ENCODE assay signal across 8 cellular contexts in genomic region chr9:114501786-114502682, GRCh38. TPM values are rescaled to one million over a fixed set of nuclear protein-coding genes. Genes with fewer than 3 reads are reported as not detected.
A peak's percentile ranks its signal among the peaks of the same experiment; 100 is the strongest.
DNase-seq lines count a peak whose midpoint lies in the region; ATAC-seq, FAIRE-seq and TF ChIP-seq lines count a peak whose summit lies in the region.

No MANE protein-coding gene starts in this region.

- H3K27me3 ChIP-seq in HUES6 (ENCODE audit: control insufficient read depth, insufficient read depth, low read length) (peaks cover 21% of the 10 kb centered on the region), astrocyte (ENCODE audit: insufficient read depth, low read length) (peaks cover 17% of the 10 kb centered on the region), mesenchymal stem cell (ENCODE audit: control insufficient read depth in 1 of 2, insufficient read depth in 1 of 2, low read length in 2 of 2) (peaks cover 8 to 9% of the 10 kb centered on the region in 2 experiments)

- no peak overlapping the region for H2BK5ac ChIP-seq in mesenchymal stem cell (ENCODE audit: low read depth, low read length, poor library complexity, severe bottlenecking)

- H3K4me3 Mint-ChIP-seq in astrocyte (ENCODE audit: unreplicated experiment), result peak overlapping the region; percentile 61

- H3K36me3 ChIP-seq in HUES6 (ENCODE audit: control insufficient read depth, insufficient read depth, low read length) (no peaks in the 10 kb centered on the region), astrocyte (ENCODE audit: insufficient read depth, low read length) (no peaks in the 10 kb centered on the region), mesenchymal stem cell (ENCODE audit: control insufficient read depth in 1 of 2, insufficient read depth in 2 of 2, low read depth in 1 of 2, low read length in 2 of 2) (no peaks in the 10 kb centered on the region)

- no peaks in the 10 kb centered on the region for H3K79me2 ChIP-seq in astrocyte (ENCODE audit: insufficient read depth, low read length)

- H3K27me3 Mint-ChIP-seq in astrocyte (ENCODE audit: low read depth, unreplicated experiment), result peaks cover 3% of the 10 kb centered on the region

- H4K91ac ChIP-seq in mesenchymal stem cell (ENCODE audit: low read length), result no peak overlapping the region

- H3K4me2 ChIP-seq in astrocyte (ENCODE audit: low read length) (peak overlapping the region; percentile 78), mesenchymal stem cell (ENCODE audit: low read length, poor library complexity, severe bottlenecking) (peak overlapping the region; percentile 76)

- peak overlapping the region; percentile 35 to 61 for H3K18ac ChIP-seq in mesenchymal stem cell (ENCODE audit: low read depth in 1 of 2, low read length in 2 of 2)

- no peak overlapping the region for H3K4ac ChIP-seq in mesenchymal stem cell (ENCODE audit: low read depth in 1 of 2, low read length in 2 of 2)

- H3K9me3 Mint-ChIP-seq in astrocyte (ENCODE audit: unreplicated experiment), result no peaks in the 10 kb centered on the region

- 22% methylated on average over 12 of the region's 12 CpGs for WGBS in mesenchymal stem cell

- ATAC-seq in HG03565 (IDR thresholded peaks at IDR 0.05; ENCODE audit: unreplicated experiment), result no peak

- H2BK120ac ChIP-seq in mesenchymal stem cell (ENCODE audit: low read depth, low read length), result no peak overlapping the region

- no peak for FAIRE-seq in astrocyte (lab: Jason Lieb, UNC)

- H3K14ac ChIP-seq in mesenchymal stem cell (ENCODE audit: low read length in 2 of 2), result no peak overlapping the region

- H3K9ac ChIP-seq in HUES6 (ENCODE audit: low read length) (peak overlapping the region; percentile 40), astrocyte (ENCODE audit: low read length) (peak overlapping the region; percentile 47), mesenchymal stem cell (ENCODE audit: low read length) (peak overlapping the region; percentile 22)

- peaks cover 20% of the 10 kb centered on the region for H3K4me1 Mint-ChIP-seq in astrocyte (ENCODE audit: low read depth, unreplicated experiment)

- H4K20me1 ChIP-seq in astrocyte (ENCODE audit: insufficient read depth, low read length), result peaks cover 4% of the 10 kb centered on the region

- H3K4me1 ChIP-seq in HUES6 (ENCODE audit: control insufficient read depth, insufficient read depth, low read length), result peaks cover 33% of the 10 kb centered on the region
- peaks cover 22% of the 10 kb centered on the region for H3K4me1 ChIP-seq in astrocyte (ENCODE audit: insufficient read depth, low read length)
- H3K4me1 ChIP-seq in mesenchymal stem cell (ENCODE audit: control insufficient read depth, insufficient read depth, low read depth, low read length), result peaks cover 20% of the 10 kb centered on the region

- peak overlapping the region; percentile 33; the same call in 1 of the 2 replicates for H3K27ac ChIP-seq in HUES6 (ENCODE audit: low read depth, low read length)
- H3K27ac ChIP-seq in astrocyte (ENCODE audit: low read depth, low read length), result peak overlapping the region; percentile 14
- H3K27ac ChIP-seq in mesenchymal stem cell (ENCODE audit: low read length, poor library complexity, severe bottlenecking), result peak overlapping the region; percentile 77

- H4K8ac ChIP-seq in mesenchymal stem cell (ENCODE audit: low read length), result peak overlapping the region; percentile 45

- H3K36me3 Mint-ChIP-seq in astrocyte (ENCODE audit: low read depth, unreplicated experiment), result no peaks in the 10 kb centered on the region

- H2AK5ac ChIP-seq in mesenchymal stem cell (ENCODE audit: low read length, severe bottlenecking), result no peak overlapping the region

- peak overlapping the region; percentile 72 for H3K27ac Mint-ChIP-seq in astrocyte (ENCODE audit: unreplicated experiment)

- DNase-seq in AG10803 (ENCODE audit: low read depth) (peak; percentile 18), astrocyte (ENCODE audit: low read depth) (peak; percentile 66), mesenchymal stem cell (peak; percentile 93), SKM-1 (lab: John Stamatoyannopoulos, UW; ENCODE audit: unreplicated experiment) (no peak), GM19240 (ENCODE audit: insufficient read length, low spot score) (no peak)
- no peak for DNase-seq in activated effector memory CD4-positive, alpha-beta T cell treated with anti-CD3 and anti-CD28 coated beads, Interleukin-2, amount 50 U/mL, for 16 hours

- no peak for TF ChIP-seq CTCF in AG10803 (conservative IDR thresholded peaks at IDR 0.05; ENCODE audit: low read length)
- TF ChIP-seq CTCF in astrocyte (IDR thresholded peaks at IDR 0.05; ENCODE audit: insufficient read depth, low read depth, low read length), result no peak

- peak overlapping the region; percentile 74 for H2AFZ ChIP-seq in astrocyte (ENCODE audit: low read depth, low read length)
- H2AFZ ChIP-seq in mesenchymal stem cell (ENCODE audit: low read depth, low read length), result no peak overlapping the region

- peaks cover 21% of the 10 kb centered on the region for H3K79me1 ChIP-seq in mesenchymal stem cell (replicated peaks; ENCODE audit: low read length, poor library complexity, severe bottlenecking)

- H3K23ac ChIP-seq in mesenchymal stem cell (ENCODE audit: low read length in 2 of 2), result no peak overlapping the region

- no peak overlapping the region for H3K4me3 ChIP-seq in AG10803 (ENCODE audit: low read length)
- H3K4me3 ChIP-seq in HUES6 (ENCODE audit: low read depth, low read length), result peak overlapping the region; percentile 36
- H3K4me3 ChIP-seq in astrocyte (ENCODE audit: insufficient read depth, low read depth, low read length), result peak overlapping the region; percentile 30
- peak overlapping the region in 1 of 2 experiments; percentile 14 for H3K4me3 ChIP-seq in mesenchymal stem cell (ENCODE audit: insufficient read depth in 1 of 2, low read depth in 1 of 2, low read length in 2 of 2)

- H2BK12ac ChIP-seq in mesenchymal stem cell (ENCODE audit: low read length in 2 of 2), result peak overlapping the region in 1 of 2 experiments; percentile 37

- H3K9me3 ChIP-seq in HUES6 (ENCODE audit: control insufficient read depth, insufficient read depth, low read depth, low read length) (no peaks in the 10 kb centered on the region), astrocyte (ENCODE audit: insufficient read depth, low read depth, low read length) (no peaks in the 10 kb centered on the region), mesenchymal stem cell (ENCODE audit: control insufficient read depth, low read length) (no peaks in the 10 kb centered on the region)

- no peak overlapping the region for H2BK15ac ChIP-seq in mesenchymal stem cell (ENCODE audit: low read depth, poor library complexity, severe bottlenecking)

RNA-seq across cellular contexts. Expression of gene WHRN, which starts 3.2 kb away (rescaled TPM):
- total RNA-seq in astrocyte, result 9.4 and 10.2 TPM in 2 replicates
- 4.0 TPM for polyA plus RNA-seq in mesenchymal stem cell (2013, experiment 1 of 2)
- 3.5 TPM for polyA plus RNA-seq in mesenchymal stem cell (2013, experiment 2 of 2)

Comparison
In these comparisons a context has a peak if more than half of its experiments do, and no peak if none do; other contexts are left out.
1. DNase-seq: peak in AG10803 (single experiment), astrocyte (single experiment) and mesenchymal stem cell (single experiment); none in SKM-1 (single experiment), activated effector memory CD4-positive, alpha-beta T cell treated with anti-CD3 and anti-CD28 coated beads, Interleukin-2, amount 50 U/mL, for 16 hours (single experiment) and GM19240 (single experiment).
2. H3K27ac ChIP-seq: peak in every context shown above with its lines; median percentile 77 in mesenchymal stem cell; 33 in HUES6; 14 in astrocyte.
3. Peak in every context shown above with its lines, with median percentiles within 50 percentile points of each other: H3K9ac ChIP-seq.